8 cellular contexts compared by ENCODE assay signal in the genomic region with DNA sequence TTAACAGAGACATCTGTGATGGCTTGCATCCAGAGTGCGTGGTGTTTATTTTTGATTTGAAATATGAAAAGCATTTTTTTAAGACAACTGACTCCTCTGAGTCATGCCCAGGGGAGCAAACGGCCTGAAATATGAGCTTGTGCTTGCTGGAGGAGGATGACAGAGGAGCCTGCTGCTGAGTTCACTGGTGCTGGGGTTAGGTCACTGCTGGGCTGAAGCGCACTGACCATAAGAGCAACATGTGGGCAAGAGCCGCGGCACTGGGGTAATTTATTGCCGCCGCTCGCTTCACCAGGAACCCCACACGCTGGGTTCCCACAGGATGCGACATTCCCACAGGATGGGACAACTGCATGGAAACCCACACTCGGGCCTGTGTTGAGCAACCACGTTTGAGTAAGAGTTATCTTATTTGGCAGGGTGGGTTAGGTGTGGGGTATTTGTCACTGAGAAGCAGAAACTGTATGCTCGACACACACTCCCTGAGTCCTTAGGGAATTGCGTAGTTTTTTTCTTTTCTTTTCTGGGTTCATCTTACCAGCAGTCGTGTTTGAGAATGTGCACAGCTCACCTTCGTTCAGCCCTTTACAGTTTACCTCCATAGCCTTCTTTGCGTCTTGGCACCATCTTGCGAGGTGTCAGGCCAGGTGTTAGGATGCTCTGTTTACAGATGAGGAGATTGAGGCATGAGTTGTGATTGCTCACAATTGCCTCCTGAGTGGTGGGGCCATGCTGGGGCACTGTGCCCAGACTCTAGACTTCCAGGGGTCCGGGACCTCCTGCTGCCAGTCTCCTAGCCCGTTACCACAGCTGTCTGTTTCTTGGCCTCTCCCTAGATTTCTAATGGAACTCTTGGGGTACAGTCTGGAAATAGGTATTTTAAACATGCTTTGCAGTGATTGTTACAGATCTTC.
DNase-seq lines count a peak whose midpoint lies in the region; ATAC-seq and TF ChIP-seq lines count a peak whose summit lies in the region.

No MANE protein-coding gene starts in this region.

- intact Hi-C loops in natural killer cell (cut with micrococcal nuclease), result no loop called here

- DNase-seq in DMS53 treated with DMSO at 0.1 percent for 48 hours (lab: John Stamatoyannopoulos, UW; ENCODE audit: unreplicated experiment) (peak; percentile 40), OCI-M1 (lab: John Stamatoyannopoulos, UW) (peak; percentile 9), natural killer cell (no peak), cerebellar nuclear complex (lab: John Stamatoyannopoulos, UW) (no peak), NK-92 (lab: John Stamatoyannopoulos, UW; ENCODE audit: unreplicated experiment) (no peak)
- no peak for DNase-seq in effector memory CD8-positive, alpha-beta T cell

- H3K4me1 Mint-ChIP-seq in effector memory CD8-positive, alpha-beta T cell (ENCODE audit: low read depth in 2 of 2), result peaks cover 52 to 70% of the 10 kb centered on the region in 2 donors
- H3K4me1 Mint-ChIP-seq in natural killer cell, result peaks cover 58 to 59% of the 10 kb centered on the region in 2 donors

- TF ChIP-seq CTCF in natural killer cell (IDR thresholded peaks at IDR 0.05), result no peak

- H3K36me3 Mint-ChIP-seq in effector memory CD8-positive, alpha-beta T cell (ENCODE audit: insufficient read depth), result peaks cover 18% of the 10 kb centered on the region
- peaks cover 6% of the 10 kb centered on the region for H3K36me3 Mint-ChIP-seq in natural killer cell

- H3K27ac Mint-ChIP-seq in effector memory CD8-positive, alpha-beta T cell, result peak overlapping the region; percentile 93 to 99
- peak overlapping the region; percentile 51 to 97 for H3K27ac Mint-ChIP-seq in natural killer cell

- no peaks in the 10 kb centered on the region for H3K27me3 Mint-ChIP-seq in effector memory CD8-positive, alpha-beta T cell
- H3K27me3 Mint-ChIP-seq in natural killer cell (ENCODE audit: low read depth in 2 of 2), result no peaks in the 10 kb centered on the region

- no peak overlapping the region for H3K4me3 Mint-ChIP-seq in effector memory CD8-positive, alpha-beta T cell
- H3K4me3 Mint-ChIP-seq in natural killer cell, result no peak overlapping the region

- no peaks in the 10 kb centered on the region for H3K9me3 Mint-ChIP-seq in effector memory CD8-positive, alpha-beta T cell
- H3K9me3 Mint-ChIP-seq in natural killer cell, result no peaks in the 10 kb centered on the region

- ATAC-seq in effector memory CD8-positive, alpha-beta T cell (replicated peaks), result no peak
- no peak for ATAC-seq in natural killer cell
- ATAC-seq in GM21717 (IDR thresholded peaks at IDR 0.05; ENCODE audit: unreplicated experiment), result no peak
- no peak for ATAC-seq in HG03045 (IDR thresholded peaks at IDR 0.05; ENCODE audit: unreplicated experiment)

Comparison
In these comparisons a context has a peak if more than half of its experiments do, and no peak if none do; other contexts are left out.
1. DNase-seq: peak in DMS53 treated with DMSO at 0.1 percent for 48 hours (single experiment) and OCI-M1 (single experiment); none in effector memory CD8-positive, alpha-beta T cell (0 of 3), natural killer cell (single experiment), cerebellar nuclear complex (0 of 2) and NK-92 (single experiment).